14 cellular contexts compared by ENCODE assay signal in genomic region chr7:47611045-47611511, GRCh38. TPM values are rescaled to one million over a fixed set of nuclear protein-coding genes. Genes with fewer than 3 reads are reported as not detected.
DNase-seq lines count a peak whose midpoint lies in the region; TF ChIP-seq lines count a peak whose summit lies in the region.
"Had no signal": no experiment of that assay in that cellular context is flagged by ENCODE, and none has a peak within 500 bp of the region (broad histone marks: within the 10 kb centered on the region; RNA-seq: fewer than 3 reads in every experiment).

No MANE protein-coding gene starts in this region.

- WGBS in liver = 20% methylated on average over 10 of the region's 10 CpGs

- H3K4me3 ChIP-seq in liver (ENCODE audit: low read depth in 1 of 3, low read length in 3 of 3) (peak overlapping the region in 2 of 3 donors; percentile 7 to 35), skeletal muscle satellite cell (ENCODE audit: low read length) (no peak overlapping the region)
- H3K4me3 ChIP-seq: left lung had no signal

- peak; percentile 7 for TF ChIP-seq CTCF in liver (IDR thresholded peaks at IDR 0.05; ENCODE audit: low read depth, low read length, missing input control)

- no peaks in the 10 kb centered on the region for H3K9me3 ChIP-seq in liver (ENCODE audit: control insufficient read depth in 4 of 4, low read length in 3 of 4)
- H3K9me3 ChIP-seq in skeletal muscle satellite cell (replicated peaks; ENCODE audit: low read length) = no peaks in the 10 kb centered on the region
- H3K9me3 ChIP-seq: left lung had no signal

- no peak for TF ChIP-seq POLR2A in erythroblast (IDR thresholded peaks at IDR 0.05; ENCODE audit: low read length)

- DNase-seq in HuH-7 (ENCODE audit: low spot score) (peak; percentile 52), SHP77 (lab: John Stamatoyannopoulos, UW) (peak; percentile 14 to 26), NCI-H1436 (lab: John Stamatoyannopoulos, UW) (no peak), erythroblast (lab: John Stamatoyannopoulos, UW) (no peak), SIG-M5 (lab: John Stamatoyannopoulos, UW) (no peak)
- no peak for DNase-seq in activated effector memory CD4-positive, alpha-beta T cell treated with Interleukin-2 at 50 U/mL for 16 hours
- DNase-seq: activated CD4-positive, alpha-beta T cell treated with anti-CD3 and anti-CD28 coated beads for 4 hours; activated T-cell treated with anti-CD3 and anti-CD28 coated beads, Interleukin-2, amount 50 U/mL, for 1 hour; hippocampal formation; left lung; MV-4-11; NCI-H524 had no signal

- peak overlapping the region; percentile 22 for H3K4me2 ChIP-seq in skeletal muscle satellite cell (ENCODE audit: low read length)

- no peaks in the 10 kb centered on the region for H3K27me3 ChIP-seq in liver (ENCODE audit: control insufficient read depth in 4 of 4, insufficient read depth in 4 of 4, low read length in 3 of 4)
- no peaks in the 10 kb centered on the region for H3K27me3 ChIP-seq in skeletal muscle satellite cell (ENCODE audit: control insufficient read depth, insufficient read depth, low read length)
- H3K27me3 ChIP-seq: left lung had no signal

- TF ChIP-seq RAD21 in liver (IDR thresholded peaks at IDR 0.05) = peak; percentile 51 to 74

- no peaks in the 10 kb centered on the region for H3K36me3 ChIP-seq in liver (ENCODE audit: control insufficient read depth in 4 of 4, insufficient read depth in 3 of 4, low read depth in 1 of 4, low read length in 3 of 4)
- no peaks in the 10 kb centered on the region for H3K36me3 ChIP-seq in skeletal muscle satellite cell (ENCODE audit: insufficient read depth, low read length)
- H3K36me3 ChIP-seq: left lung had no signal

- H3K9ac ChIP-seq in liver (ENCODE audit: low read depth in 1 of 2, low read length in 2 of 2) (peak overlapping the region; percentile 20 to 26), skeletal muscle satellite cell (ENCODE audit: low read depth, low read length) (peak overlapping the region; percentile 45)

- H3K4me1 ChIP-seq in liver (ENCODE audit: control insufficient read depth in 4 of 4, insufficient read depth in 4 of 4, low read length in 3 of 4) (peaks cover 19 to 55% (median 41%) of the 10 kb centered on the region in 4 donors), skeletal muscle satellite cell (ENCODE audit: control insufficient read depth, insufficient read depth, low read length) (peaks cover 22% of the 10 kb centered on the region)

- peak overlapping the region; percentile 79 to 96 for H3K27ac ChIP-seq in liver (ENCODE audit: low read depth in 1 of 2, low read length in 2 of 2)

TF ChIP-seq in liver, 16 proteins besides CTCF, POLR2A, EP300 and RAD21:
- TF ChIP-seq FOXA2 (IDR thresholded peaks at IDR 0.05) = peak; percentile 85
- TF ChIP-seq EGR1 (IDR thresholded peaks at IDR 0.05; ENCODE audit: low read depth in 2 of 2) = no peak
- TF ChIP-seq YY1 (IDR thresholded peaks at IDR 0.05) = peak; percentile 54
- TF ChIP-seq MAX (IDR thresholded peaks at IDR 0.05) = peak; percentile 69
- peak; percentile 10 for TF ChIP-seq ZBTB33 (IDR thresholded peaks at IDR 0.05)
- TF ChIP-seq JUND (IDR thresholded peaks at IDR 0.05) = peak in 1 of 2 donors; percentile 19
- peak; percentile 92 for TF ChIP-seq SP1 (IDR thresholded peaks at IDR 0.05)
- peak; percentile 59 for TF ChIP-seq HNF4G (IDR thresholded peaks at IDR 0.05)
- no peak for TF ChIP-seq NR2F2 (IDR thresholded peaks at IDR 0.05)
- TF ChIP-seq HNF4A (conservative IDR thresholded peaks at IDR 0.05) = peak; percentile 92
- TF ChIP-seq RXRA (IDR thresholded peaks at IDR 0.05) = peak; percentile 87 to 91
- no peak for TF ChIP-seq ATF3 (IDR thresholded peaks at IDR 0.05)
- no peak for TF ChIP-seq GABPA (IDR thresholded peaks at IDR 0.05 in 1 of 2, conservative IDR thresholded peaks at IDR 0.05 in 1 of 2)
- peak; percentile 8 for TF ChIP-seq REST (IDR thresholded peaks at IDR 0.05)
- peak; percentile 74 for TF ChIP-seq FOXA1 (IDR thresholded peaks at IDR 0.05)
- TF ChIP-seq TAF1 (conservative IDR thresholded peaks at IDR 0.05) = peak; percentile 27

RNA-seq across cellular contexts. Expression of gene TNS3, which starts 29.2 kb away (rescaled TPM):
- 100 to 1,000 TPM in 1 of 2 donors, 10 to 100 TPM in 1; 27.8 to 100 TPM for total RNA-seq in liver
- 10 to 100 TPM; 16.8 to 31.2 TPM for polyA plus RNA-seq in liver
- total RNA-seq in skeletal muscle satellite cell (2012; rRNA removed) = 9.9 and 11.4 TPM in 2 replicates

Comparison
In these comparisons a context has a peak if more than half of its experiments do, and no peak if none do; other contexts are left out.
1. DNase-seq: peak in HuH-7 (single experiment) and SHP77 (2 of 2); none in activated effector memory CD4-positive, alpha-beta T cell treated with Interleukin-2 at 50 U/mL for 16 hours (single experiment), NCI-H1436 (single experiment), erythroblast (0 of 2) and SIG-M5 (single experiment).